Comparison of ENCODE assay signal across 12 cellular contexts in genomic region chr3:136343446-136343845, GRCh38.
DNase-seq lines count a peak whose midpoint lies in the region; ATAC-seq and TF ChIP-seq lines count a peak whose summit lies in the region.
"Had no signal": no experiment of that assay in that cellular context is flagged by ENCODE, and none has a peak within 500 bp of the region (broad histone marks: within the 10 kb centered on the region; RNA-seq: fewer than 3 reads in every experiment).

No MANE protein-coding gene starts in this region.

- H3K79me2 ChIP-seq in GM23248 (ENCODE audit: insufficient read depth) (no peaks in the 10 kb centered on the region), Karpas-422 (ENCODE audit: low read length) (no peaks in the 10 kb centered on the region)

- H3F3A ChIP-seq in GM23248 (ENCODE audit: insufficient read depth): peaks cover 27% of the 10 kb centered on the region

- H3K36me3 ChIP-seq in GM23248 (ENCODE audit: low read depth) (peaks cover 18% of the 10 kb centered on the region; the same call in 1 of the 2 replicates), Karpas-422 (ENCODE audit: insufficient read depth, low read length) (no peaks in the 10 kb centered on the region)

- H3K4me3 ChIP-seq in GM23248: no peak overlapping the region
- H3K4me3 ChIP-seq in Karpas-422 (ENCODE audit: low read length): no peak overlapping the region

- peaks cover 25% of the 10 kb centered on the region for H3K4me1 ChIP-seq in GM23248 (ENCODE audit: insufficient read depth)
- peaks cover 6% of the 10 kb centered on the region for H3K4me1 ChIP-seq in Karpas-422 (ENCODE audit: low read length)

- H3K27me3 ChIP-seq in GM23248 (replicated peaks; ENCODE audit: insufficient read depth) (no peaks in the 10 kb centered on the region), Karpas-422 (ENCODE audit: low read length) (no peaks in the 10 kb centered on the region)

- H2AFZ ChIP-seq in GM23248 (no peak overlapping the region), Karpas-422 (ENCODE audit: low read length) (no peak overlapping the region)

- peak overlapping the region; percentile 7 for H3K4me2 ChIP-seq in GM23248 (ENCODE audit: unreplicated experiment)
- no peak overlapping the region for H3K4me2 ChIP-seq in Karpas-422 (ENCODE audit: low read depth, low read length, poor library complexity, severe bottlenecking)

- 95 to 97% methylated on average over 2 of the region's 2 CpGs for WGBS in GM23248 (ENCODE audit: low coverage in 1 of 2, low lambda C conversion rate in 2 of 2, missing lambda C conversion rate in 2 of 2), 2 experiments

- H3K9me3 Mint-ChIP-seq in central memory CD8-positive, alpha-beta T cell: no peaks in the 10 kb centered on the region
- H3K9me3 Mint-ChIP-seq in progenitor cell of endocrine pancreas (ENCODE audit: low read depth): no peaks in the 10 kb centered on the region
- H3K9me3 Mint-ChIP-seq: activated T-helper 2 cell treated with anti-CD3 and anti-CD28 coated beads, Interferon-gamma antibody, Interleukin-2, Interleukin-4, amounts not matched to agents 10 μg/mL and 5 μg/mL and 100 μg/mL, durations not matched to agents 14 hours and 24 hours and 36 hours; CD14-positive monocyte; naive thymus-derived CD4-positive, alpha-beta T cell had no signal

- H3K9ac ChIP-seq in GM23248: 0 out of 2 replicates have a peak overlapping the region, but pooled peaks have one; percentile 17
- no peak overlapping the region for H3K9ac ChIP-seq in Karpas-422 (ENCODE audit: low read length)

- H4K20me1 ChIP-seq in GM23248 (ENCODE audit: insufficient read depth) (no peaks in the 10 kb centered on the region), Karpas-422 (ENCODE audit: insufficient read depth, low read depth, low read length) (no peaks in the 10 kb centered on the region)

- H3K4me3 Mint-ChIP-seq in central memory CD8-positive, alpha-beta T cell: no peak overlapping the region
- no peak overlapping the region for H3K4me3 Mint-ChIP-seq in progenitor cell of endocrine pancreas (ENCODE audit: low read depth)
- H3K4me3 Mint-ChIP-seq: CD14-positive monocyte; naive thymus-derived CD4-positive, alpha-beta T cell had no signal

- H3K27ac Mint-ChIP-seq in central memory CD8-positive, alpha-beta T cell (ENCODE audit: low read depth): peak overlapping the region; percentile 29
- peak overlapping the region; percentile 85 for H3K27ac Mint-ChIP-seq in progenitor cell of endocrine pancreas
- H3K27ac Mint-ChIP-seq: activated T-helper 2 cell treated with anti-CD3 and anti-CD28 coated beads, Interferon-gamma antibody, Interleukin-2, Interleukin-4, amounts not matched to agents 10 μg/mL and 5 μg/mL and 100 μg/mL, durations not matched to agents 14 hours and 24 hours and 36 hours had no signal

- H3K9me2 ChIP-seq in GM23248 (ENCODE audit: insufficient read depth): no peaks in the 10 kb centered on the region
- H3K9me2 ChIP-seq in Karpas-422 (replicated peaks; ENCODE audit: insufficient read depth, low read length): no peaks in the 10 kb centered on the region

- DNase-seq in GM23248 (no peak), NCI-H2196 treated with DMSO at 0.1 percent for 48 hours (lab: John Stamatoyannopoulos, UW; ENCODE audit: unreplicated experiment) (peak; percentile 54), progenitor cell of endocrine pancreas (ENCODE audit: low spot score, unreplicated experiment) (no peak), NCI-H2081 treated with DMSO at 0.1 percent for 48 hours (lab: John Stamatoyannopoulos, UW) (no peak), Karpas-422 (no peak), GM03348 (ENCODE audit: low spot score) (no peak)
- DNase-seq in central memory CD8-positive, alpha-beta T cell (ENCODE audit: low spot score in 2 of 2): no peak
- DNase-seq: H7; naive thymus-derived CD4-positive, alpha-beta T cell had no signal

- H3K27ac ChIP-seq in GM23248: peak overlapping the region; percentile 68
- no peak overlapping the region for H3K27ac ChIP-seq in Karpas-422 (ENCODE audit: low read length)

- H3K9me3 ChIP-seq in GM23248 (ENCODE audit: low read depth) (no peaks in the 10 kb centered on the region), Karpas-422 (ENCODE audit: low read length) (no peaks in the 10 kb centered on the region)

- ATAC-seq in central memory CD8-positive, alpha-beta T cell (replicated peaks; ENCODE audit: extremely low read depth, poor library complexity, severe bottlenecking): no peak
- no peak for ATAC-seq in GM18867 (IDR thresholded peaks at IDR 0.05; ENCODE audit: unreplicated experiment)
- ATAC-seq: naive thymus-derived CD4-positive, alpha-beta T cell had no signal

- H3K27me3 Mint-ChIP-seq in central memory CD8-positive, alpha-beta T cell: no peaks in the 10 kb centered on the region
- no peaks in the 10 kb centered on the region for H3K27me3 Mint-ChIP-seq in progenitor cell of endocrine pancreas
- H3K27me3 Mint-ChIP-seq: naive thymus-derived CD4-positive, alpha-beta T cell had no signal

- no peaks in the 10 kb centered on the region for H3K4me1 Mint-ChIP-seq in central memory CD8-positive, alpha-beta T cell
- peaks cover 8% of the 10 kb centered on the region for H3K4me1 Mint-ChIP-seq in progenitor cell of endocrine pancreas (ENCODE audit: low read depth)
- H3K4me1 Mint-ChIP-seq: CD14-positive monocyte; naive thymus-derived CD4-positive, alpha-beta T cell had no signal

- H3K36me3 Mint-ChIP-seq in central memory CD8-positive, alpha-beta T cell (ENCODE audit: insufficient read depth): peaks cover 35% of the 10 kb centered on the region
- H3K36me3 Mint-ChIP-seq in progenitor cell of endocrine pancreas (ENCODE audit: insufficient read depth): peaks cover 27% of the 10 kb centered on the region

- in situ Hi-C loops in GM23248 (cut with MboI): no loop called here

- no peak for TF ChIP-seq CTCF in progenitor cell of endocrine pancreas (IDR thresholded peaks at IDR 0.05; ENCODE audit: unreplicated experiment)
